In genomic region chr16:23348579-23349469, GRCh38 we compare ENCODE assay signal across 17 cellular contexts. TPM values are rescaled to one million over a fixed set of nuclear protein-coding genes. Genes with fewer than 3 reads are reported as not detected.
A peak's percentile ranks its signal among the peaks of the same experiment; 100 is the strongest.
DNase-seq lines count a peak whose midpoint lies in the region; ATAC-seq and TF ChIP-seq lines count a peak whose summit lies in the region.
"Had no signal": no experiment of that assay in that cellular context is flagged by ENCODE, and none has a peak within 500 bp of the region (broad histone marks: within the 10 kb centered on the region; RNA-seq: fewer than 3 reads in every experiment).

No MANE protein-coding gene starts in this region.

- TF ChIP-seq CTCF in NB4 (IDR thresholded peaks at IDR 0.05; ENCODE audit: low read depth, low read length): peak; percentile 21
- peak; percentile 11 for TF ChIP-seq CTCF in psoas muscle (IDR thresholded peaks at IDR 0.05)

- POLR2A ChIA-PET in activated CD4-positive, alpha-beta T cell treated with anti-CD3 and anti-CD28 coated beads for 36 hours (lab: Charles Lee): no interaction called here

- peaks cover 15% of the 10 kb centered on the region for H3K27me3 Mint-ChIP-seq in activated CD4-positive, alpha-beta T cell treated with anti-CD3 and anti-CD28 coated beads for 36 hours

- ATAC-seq in activated CD4-positive, alpha-beta T cell treated with anti-CD3 and anti-CD28 coated beads for 36 hours: no peak
- ATAC-seq in psoas muscle: no peak
- no peak for ATAC-seq in GM18861 (IDR thresholded peaks at IDR 0.05; ENCODE audit: unreplicated experiment)
- no peak for ATAC-seq in GM21737 (IDR thresholded peaks at IDR 0.05; ENCODE audit: unreplicated experiment)

- CTCF ChIA-PET in activated CD4-positive, alpha-beta T cell treated with anti-CD3 and anti-CD28 coated beads for 36 hours (lab: Charles Lee): interaction anchor here (1.0 kb wide), 1 partner anchor 137 kb away, joined by 3 read pairs; no protein-coding TSS in a partner anchor

- H3K36me3 ChIP-seq in psoas muscle (ENCODE audit: insufficient read depth in 1 of 2, low read depth in 1 of 2): no peaks in the 10 kb centered on the region
- H3K36me3 ChIP-seq: adrenal gland, ovary had no signal

- H3K27ac ChIP-seq in psoas muscle: no peak overlapping the region
- H3K27ac ChIP-seq: adrenal gland, ovary had no signal

- H3K4me1 ChIP-seq in psoas muscle: no peaks in the 10 kb centered on the region
- H3K4me1 ChIP-seq: adrenal gland had no signal

- H3K4me3 ChIP-seq in NB4 (ENCODE audit: low read depth, low read length) (no peak overlapping the region), psoas muscle (no peak overlapping the region)
- H3K4me3 ChIP-seq: adrenal gland, ovary had no signal

- 47 to 53% (median 52%) methylated on average over 18 of the region's 18 CpGs for WGBS in psoas muscle, 3 donors

- no peaks in the 10 kb centered on the region for H3K9me3 Mint-ChIP-seq in activated CD4-positive, alpha-beta T cell treated with anti-CD3 and anti-CD28 coated beads for 36 hours (ENCODE audit: low read depth)
- H3K9me3 Mint-ChIP-seq: T-helper 1 cell treated with Interleukin-12 subunit alpha and Interleukin-12 subunit beta and Interleukin-4 antibody, amounts not matched to agents 30 μg/mL and 1 μg/mL, for 36 hours had no signal

- no peaks in the 10 kb centered on the region for H3K9me3 ChIP-seq in psoas muscle
- H3K9me3 ChIP-seq: adrenal gland, ovary had no signal

- no peaks in the 10 kb centered on the region for H3K27me3 ChIP-seq in psoas muscle (ENCODE audit: insufficient read depth in 3 of 3, low read length in 2 of 3)
- H3K27me3 ChIP-seq: adrenal gland, ovary had no signal

- intact Hi-C loops in activated CD4-positive, alpha-beta T cell treated with anti-CD3 and anti-CD28 coated beads for 36 hours (cut with DNase I, micrococcal nuclease): no loop called here
- intact Hi-C loops in psoas muscle (cut with DNase I): no loop called here

- DNase-seq in activated CD4-positive, alpha-beta T cell treated with anti-CD3 and anti-CD28 coated beads for 36 hours: peak; percentile 16
- no peak for DNase-seq in activated CD4-positive, alpha-beta T cell treated with anti-CD3 and anti-CD28 coated beads for 4 hours
- DNase-seq in NB4 (ENCODE audit: low read depth): peak; percentile 29
- peak; percentile 10 to 19 for DNase-seq in erythroblast (lab: John Stamatoyannopoulos, UW)
- DNase-seq in psoas muscle: no peak
- no peak for DNase-seq in CD1c-positive myeloid dendritic cell (ENCODE audit: extremely low spot score)
- DNase-seq: activated CD4-positive, alpha-beta T cell treated with anti-CD3 and anti-CD28 coated beads for 48 hours; adrenal gland; cortex of kidney; DMS53; midbrain; NCI-H1436; RPMI8226 had no signal

- no peak overlapping the region for H3K4me3 Mint-ChIP-seq in activated CD4-positive, alpha-beta T cell treated with anti-CD3 and anti-CD28 coated beads for 36 hours
- H3K4me3 Mint-ChIP-seq: T-helper 1 cell treated with Interleukin-12 subunit alpha and Interleukin-12 subunit beta and Interleukin-4 antibody, amounts not matched to agents 30 μg/mL and 1 μg/mL, for 36 hours had no signal

- H3K4me1 Mint-ChIP-seq in activated CD4-positive, alpha-beta T cell treated with anti-CD3 and anti-CD28 coated beads for 36 hours: no peaks in the 10 kb centered on the region

- no peak overlapping the region for H3K27ac Mint-ChIP-seq in activated CD4-positive, alpha-beta T cell treated with anti-CD3 and anti-CD28 coated beads for 36 hours
- H3K27ac Mint-ChIP-seq: T-helper 1 cell treated with Interleukin-12 subunit alpha and Interleukin-12 subunit beta and Interleukin-4 antibody, amounts not matched to agents 30 μg/mL and 1 μg/mL, for 36 hours had no signal

- TF ChIP-seq POLR2A in NB4 (IDR thresholded peaks at IDR 0.05; ENCODE audit: extremely low read depth, insufficient read length): no peak
- TF ChIP-seq POLR2A in erythroblast (IDR thresholded peaks at IDR 0.05; ENCODE audit: low read length): no peak

- H3K36me3 Mint-ChIP-seq in activated CD4-positive, alpha-beta T cell treated with anti-CD3 and anti-CD28 coated beads for 36 hours (ENCODE audit: low read depth): no peaks in the 10 kb centered on the region

RNA-seq across cellular contexts. Expression of gene SCNN1B, which starts 46.7 kb away (rescaled TPM):
- not detected for total RNA-seq in activated CD4-positive, alpha-beta T cell treated with anti-CD3 and anti-CD28 coated beads for 36 hours
- under 1 TPM; 0.16 to 0.67 (median 0.41) TPM for total RNA-seq in psoas muscle
- polyA plus RNA-seq in psoas muscle: under 1 TPM; 0.10 to 0.76 (median 0.51) TPM

Comparison
In these comparisons a context has a peak if more than half of its experiments do, and no peak if none do; other contexts are left out.
1. DNase-seq: peak in activated CD4-positive, alpha-beta T cell treated with anti-CD3 and anti-CD28 coated beads for 36 hours (single experiment), NB4 (single experiment) and erythroblast (2 of 2); none in activated CD4-positive, alpha-beta T cell treated with anti-CD3 and anti-CD28 coated beads for 4 hours (0 of 2), psoas muscle (0 of 2) and CD1c-positive myeloid dendritic cell (single experiment).